21 cellular contexts compared by ENCODE assay signal in the genomic region with DNA sequence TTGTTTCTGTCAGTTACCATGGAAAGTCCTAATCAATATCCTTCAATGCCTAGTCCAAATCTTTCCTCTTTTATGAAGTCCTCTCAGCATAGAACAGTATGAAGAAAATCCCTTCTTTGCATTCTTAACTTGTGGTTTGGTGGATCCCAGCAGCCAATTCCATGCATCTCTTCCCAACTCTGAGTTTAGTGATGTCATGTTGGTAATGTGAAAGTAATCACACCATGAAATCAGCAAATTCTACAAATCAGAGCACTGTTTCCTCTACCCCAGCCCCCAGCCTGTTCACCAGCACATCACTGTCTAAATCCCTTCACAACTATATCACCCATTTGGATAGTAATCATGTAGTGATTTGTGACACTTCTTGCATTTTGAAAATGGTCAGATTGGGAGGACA. TPM values are rescaled to one million over a fixed set of nuclear protein-coding genes. Genes with fewer than 3 reads are reported as not detected.
DNase-seq lines count a peak whose midpoint lies in the region; ATAC-seq and TF ChIP-seq lines count a peak whose summit lies in the region.
"Had no signal": no experiment of that assay in that cellular context is flagged by ENCODE, and none has a peak within 500 bp of the region (broad histone marks: within the 10 kb centered on the region; RNA-seq: fewer than 3 reads in every experiment).

No MANE protein-coding gene starts in this region.

- H3K4me3 ChIP-seq in AG04449 (ENCODE audit: low read depth, low read length) (no peak overlapping the region), SJCRH30 (no peak overlapping the region), astrocyte of the spinal cord (ENCODE audit: low read depth, low read length) (no peak overlapping the region), fibroblast of villous mesenchyme (ENCODE audit: low read depth, low read length) (no peak overlapping the region), gastrocnemius medialis (no peak overlapping the region)
- H3K4me3 ChIP-seq: A549; BLaER1 treated with 17β-estradiol and CSF1 and Interleukin-3, amounts not matched to agents 10 nM and 100 nM; K562 had no signal

- TF ChIP-seq CTCF in AG04449 (IDR thresholded peaks at IDR 0.05; ENCODE audit: insufficient read depth, low read length, missing control alignments) (no peak), astrocyte of the spinal cord (IDR thresholded peaks at IDR 0.05; ENCODE audit: low read depth, low read length) (no peak), fibroblast of villous mesenchyme (IDR thresholded peaks at IDR 0.05; ENCODE audit: insufficient read depth, low read depth, low read length) (no peak), gastrocnemius medialis (IDR thresholded peaks at IDR 0.05 in 4 of 5, conservative IDR thresholded peaks at IDR 0.05 in 1 of 5) (no peak)

- H3K27ac Mint-ChIP-seq in stimulated activated naive CD8-positive, alpha-beta T cell treated with anti-CD3 and anti-CD28 coated beads, Interleukin-15, amount 100 ng/mL, for 72 hours: no peak overlapping the region
- H3K27ac Mint-ChIP-seq: B cell; CD8-positive, alpha-beta T cell; HFFc6 had no signal

- intact Hi-C loops in gastrocnemius medialis (cut with DNase I; ENCODE audit: low total_unique reads): no loop called here

- H3K9me3 ChIP-seq in SJCRH30 (replicated peaks) (no peaks in the 10 kb centered on the region), gastrocnemius medialis (no peaks in the 10 kb centered on the region)
- H3K9me3 ChIP-seq: A549 had no signal

- no peak overlapping the region for H3K4me3 Mint-ChIP-seq in stimulated activated naive CD8-positive, alpha-beta T cell treated with anti-CD3 and anti-CD28 coated beads, Interleukin-15, amount 100 ng/mL, for 72 hours
- H3K4me3 Mint-ChIP-seq: B cell; CD8-positive, alpha-beta T cell; HFFc6 had no signal

- H3K27me3 ChIP-seq in SJCRH30 (no peaks in the 10 kb centered on the region), gastrocnemius medialis (no peaks in the 10 kb centered on the region)

- H3K36me3 ChIP-seq in SJCRH30 (no peaks in the 10 kb centered on the region), gastrocnemius medialis (no peaks in the 10 kb centered on the region)
- H3K36me3 ChIP-seq: BLaER1 treated with 17β-estradiol and CSF1 and Interleukin-3, amounts not matched to agents 10 nM and 100 nM had no signal

- no peak for TF ChIP-seq POLR2A in gastrocnemius medialis (IDR thresholded peaks at IDR 0.05)

- peaks cover 39% of the 10 kb centered on the region for H3K4me1 ChIP-seq in SJCRH30
- H3K4me1 ChIP-seq in gastrocnemius medialis: peaks cover 0 to 7% of the 10 kb centered on the region in 2 donors
- H3K4me1 ChIP-seq: A549 had no signal

- DNase-seq in AG04449 (ENCODE audit: low read depth, low spot score) (peak; percentile 28), SJCRH30 (peak; percentile 80 to 93), astrocyte of the spinal cord (ENCODE audit: low read depth, low spot score) (peak; percentile 15), fibroblast of villous mesenchyme (ENCODE audit: low read depth) (peak; percentile 5), NCI-H69 (lab: John Stamatoyannopoulos, UW) (no peak), gastrocnemius medialis (no peak), NCI-H2227 treated with DMSO at 0.1 percent for 48 hours (lab: John Stamatoyannopoulos, UW) (no peak)
- DNase-seq in stimulated activated naive CD8-positive, alpha-beta T cell treated with anti-CD3 and anti-CD28 coated beads, Interleukin-15, amount 100 ng/mL, for 72 hours: no peak
- DNase-seq: Calu3; CD8-positive, alpha-beta T cell; DND-41; GOT3; H7; HFFc6 had no signal

- H3K9me3 Mint-ChIP-seq in stimulated activated naive CD8-positive, alpha-beta T cell treated with anti-CD3 and anti-CD28 coated beads, Interleukin-15, amount 100 ng/mL, for 72 hours: no peaks in the 10 kb centered on the region
- H3K9me3 Mint-ChIP-seq: CD8-positive, alpha-beta T cell; HFFc6 had no signal

- POLR2A ChIA-PET in AG04449 (lab: Yijun Ruan, JAX): no interaction called here

- peaks cover 75% of the 10 kb centered on the region for H3K27me3 Mint-ChIP-seq in stimulated activated naive CD8-positive, alpha-beta T cell treated with anti-CD3 and anti-CD28 coated beads, Interleukin-15, amount 100 ng/mL, for 72 hours

- in situ Hi-C loops in astrocyte of the spinal cord (cut with HindIII; ENCODE audit: low sequenced_read_pairs) (no loop called here), gastrocnemius medialis (cut with MboI; ENCODE audit: low sequenced_read_pairs in 4 of 4) (no loop called here)

- CTCF ChIA-PET in AG04449 (lab: Yijun Ruan, JAX): interaction anchor here (2.2 kb wide), 1 partner anchor 12 kb away, joined by 6 read pairs; no protein-coding TSS in a partner anchor

- ATAC-seq in gastrocnemius medialis: no peak
- no peak for ATAC-seq in stimulated activated naive CD8-positive, alpha-beta T cell treated with anti-CD3 and anti-CD28 coated beads, Interleukin-15, amount 100 ng/mL, for 72 hours
- ATAC-seq: A549; CD8-positive, alpha-beta T cell; HCT116; K562 had no signal

- H3K27ac ChIP-seq in SJCRH30: peak overlapping the region; percentile 92
- H3K27ac ChIP-seq in gastrocnemius medialis: no peak overlapping the region
- H3K27ac ChIP-seq: 22Rv1; A549; BLaER1 treated with 17β-estradiol and CSF1 and Interleukin-3, amounts not matched to agents 10 nM and 100 nM had no signal

- H3K4me1 Mint-ChIP-seq in stimulated activated naive CD8-positive, alpha-beta T cell treated with anti-CD3 and anti-CD28 coated beads, Interleukin-15, amount 100 ng/mL, for 72 hours: no peaks in the 10 kb centered on the region

RNA-seq across cellular contexts. Expression of a gene that starts 4.7 kb away (rescaled TPM):
- total RNA-seq in SJCRH30 (2014; rRNA removed; shearing (Covaris generic)): 21.1 TPM in 2 replicates
- total RNA-seq in fibroblast of villous mesenchyme (0.43 and 0.64 TPM in 2 replicates), gastrocnemius medialis (under 1 TPM in 2 of 4 donors, not detected in 2; 0.09 to 0.65 TPM)
- total RNA-seq: B cell; Calu3; CD8-positive, alpha-beta T cell; H7; HT-29; K562 had no signal

RNA-seq across cellular contexts. Expression of a gene that starts 24.7 kb away (rescaled TPM):
- 10.3 and 10.4 TPM in 2 replicates for total RNA-seq in SJCRH30 (2014; rRNA removed; shearing (Covaris generic))
- 2.9 and 4.7 TPM in 2 replicates for total RNA-seq in fibroblast of villous mesenchyme
- 1 to 10 TPM in 1 of 4 donors, under 1 TPM in 3; 0.51 to 1.1 (median 0.86) TPM for total RNA-seq in gastrocnemius medialis

RNA-seq across cellular contexts. Expression of a gene that starts 43.7 kb away (rescaled TPM):
- total RNA-seq in SJCRH30 (2014; rRNA removed; shearing (Covaris generic)): 38.1 and 45.7 TPM in 2 replicates
- 39.0 and 48.4 TPM in 2 replicates for total RNA-seq in fibroblast of villous mesenchyme
- total RNA-seq in gastrocnemius medialis: 100 to 1,000 TPM in 1 of 4 donors, 10 to 100 TPM in 3; 61.4 to 103 (median 87.2) TPM

RNA-seq across cellular contexts. Expression of a gene that starts 46.5 kb away (rescaled TPM):
- total RNA-seq in SJCRH30 (2014; rRNA removed; shearing (Covaris generic)): 383 and 394 TPM in 2 replicates
- 158 and 180 TPM in 2 replicates for total RNA-seq in fibroblast of villous mesenchyme
- total RNA-seq in gastrocnemius medialis: 10 to 100 TPM in 2 of 4 donors, 1 to 10 TPM in 2; 1.1 to 18.1 (median 11.4) TPM

Comparison
In these comparisons a context has a peak if more than half of its experiments do, and no peak if none do; other contexts are left out.
1. DNase-seq: peak in AG04449 (single experiment), SJCRH30 (2 of 2), astrocyte of the spinal cord (single experiment) and fibroblast of villous mesenchyme (single experiment); none in NCI-H69 (single experiment), gastrocnemius medialis (0 of 2), stimulated activated naive CD8-positive, alpha-beta T cell treated with anti-CD3 and anti-CD28 coated beads, Interleukin-15, amount 100 ng/mL, for 72 hours (0 of 2) and NCI-H2227 treated with DMSO at 0.1 percent for 48 hours (single experiment).
2. RNA of a gene that starts 4.7 kb away (total RNA-seq): 21.1 TPM in SJCRH30; 0.43 to 0.64 TPM in fibroblast of villous mesenchyme and 0.09 to 0.65 TPM in gastrocnemius medialis; every median in the first group is over 10 times any median in the second.